In genomic region chr12:2422591-2422990, GRCh38 we compare ENCODE assay signal across 23 cellular contexts.
"Had no signal": no experiment of that assay in that cellular context is flagged by ENCODE, and none has a peak within 500 bp of the region (broad histone marks: within the 10 kb centered on the region; RNA-seq: fewer than 3 reads in every experiment).

No MANE protein-coding gene starts in this region.

- H3K27me3 ChIP-seq: stomach, testis had no signal

- H3K4me1 Mint-ChIP-seq: activated CD4-positive, alpha-beta memory T cell treated with anti-CD3 and anti-CD28 coated beads, Interleukin-2, amount 10 ng/mL, durations not matched to agents 7 days and 5 days; activated CD4-positive, alpha-beta T cell treated with anti-CD3 and anti-CD28 coated beads, Interleukin-2, amount 10 ng/mL, durations not matched to agents 24 days and 14 days; activated naive CD8-positive, alpha-beta T cell treated with anti-CD3 and anti-CD28 coated beads, Interleukin-2, amount 50 U/mL, for 24 hours; brain; memory B cell; naive B cell; neural crest cell; stimulated activated memory B cell treated with anti-CD40 and anti-IgM and Interleukin-4, amounts not matched to agents 10 μg/mL and 1 μg/mL and 100 μg/mL, for 72 hours had no signal

- H3K27ac Mint-ChIP-seq: activated CD4-positive, alpha-beta memory T cell treated with anti-CD3 and anti-CD28 coated beads, Interleukin-2, amount 10 ng/mL, durations not matched to agents 7 days and 5 days; activated CD4-positive, alpha-beta T cell treated with anti-CD3 and anti-CD28 coated beads, Interleukin-2, amount 10 ng/mL, durations not matched to agents 24 days and 14 days; activated naive CD8-positive, alpha-beta T cell treated with anti-CD3 and anti-CD28 coated beads, Interleukin-2, amount 50 U/mL, for 24 hours; activated T-cell treated with anti-CD3 and anti-CD28 coated beads, Interleukin-2, amount 50 U/mL, for 72 hours; brain; dendritic cell treated with granulocyte-macrophage colony-stimulating factor and Interleukin-4, amounts not matched to agents 40 ng/mL and 50 ng/mL, for 4 days; memory B cell; naive B cell; progenitor cell of endocrine pancreas; stimulated activated memory B cell treated with anti-CD40 and anti-IgM and Interleukin-4, amounts not matched to agents 10 μg/mL and 1 μg/mL and 100 μg/mL, for 72 hours; type B pancreatic cell had no signal

- H3K4me1 ChIP-seq: stomach, testis had no signal

- H3K27ac ChIP-seq: SK-N-MC, stomach, testis had no signal

- H3K9me3 Mint-ChIP-seq: activated CD4-positive, alpha-beta memory T cell treated with anti-CD3 and anti-CD28 coated beads, Interleukin-2, amount 10 ng/mL, durations not matched to agents 7 days and 5 days; activated naive CD8-positive, alpha-beta T cell treated with anti-CD3 and anti-CD28 coated beads, Interleukin-2, amount 50 U/mL, for 24 hours; neural crest cell had no signal

- H3K36me3 ChIP-seq: stomach had no signal

- ATAC-seq: activated CD4-positive, CD25-positive, alpha-beta regulatory T cell treated with anti-CD3 and anti-CD28 coated beads, Interleukin-2, amount 50 U/mL, for 24 hours; activated naive CD8-positive, alpha-beta T cell treated with anti-CD3 and anti-CD28 coated beads, Interleukin-2, amount 50 U/mL, for 24 hours; activated T-cell treated with anti-CD3 and anti-CD28 coated beads, Interleukin-2, amount 50 U/mL, for 72 hours; mucosa of descending colon; stimulated activated memory B cell treated with anti-CD40 and anti-IgM and Interleukin-4, amounts not matched to agents 10 μg/mL and 1 μg/mL and 100 μg/mL, for 72 hours had no signal

- H3K4me3 Mint-ChIP-seq: activated CD4-positive, alpha-beta memory T cell treated with anti-CD3 and anti-CD28 coated beads, Interleukin-2, amount 10 ng/mL, durations not matched to agents 7 days and 5 days; activated CD4-positive, alpha-beta T cell treated with anti-CD3 and anti-CD28 coated beads, Interleukin-2, amount 10 ng/mL, durations not matched to agents 24 days and 14 days; activated naive CD8-positive, alpha-beta T cell treated with anti-CD3 and anti-CD28 coated beads, Interleukin-2, amount 50 U/mL, for 24 hours; activated T-cell treated with anti-CD3 and anti-CD28 coated beads, Interleukin-2, amount 50 U/mL, for 72 hours; brain; dendritic cell treated with granulocyte-macrophage colony-stimulating factor and Interleukin-4, amounts not matched to agents 40 ng/mL and 50 ng/mL, for 4 days; memory B cell; naive B cell; neural crest cell; stimulated activated memory B cell treated with anti-CD40 and anti-IgM and Interleukin-4, amounts not matched to agents 10 μg/mL and 1 μg/mL and 100 μg/mL, for 72 hours; type B pancreatic cell had no signal

- H3K27me3 Mint-ChIP-seq: activated naive CD8-positive, alpha-beta T cell treated with anti-CD3 and anti-CD28 coated beads, Interleukin-2, amount 50 U/mL, for 24 hours had no signal

- H3K9me3 ChIP-seq: testis had no signal

- H3K36me3 Mint-ChIP-seq: memory B cell; naive B cell; stimulated activated memory B cell treated with anti-CD40 and anti-IgM and Interleukin-4, amounts not matched to agents 10 μg/mL and 1 μg/mL and 100 μg/mL, for 72 hours had no signal

- H3K4me3 ChIP-seq: mucosa of descending colon, SK-N-MC, stomach, testis had no signal

- DNase-seq: activated CD4-positive, alpha-beta memory T cell treated with anti-CD3 and anti-CD28 coated beads, Interleukin-2, amount 10 ng/mL, durations not matched to agents 7 days and 5 days; activated CD4-positive, alpha-beta T cell treated with anti-CD3 and anti-CD28 coated beads, Interleukin-2, amount 10 ng/mL, durations not matched to agents 24 days and 14 days; activated gamma-delta T cell; activated naive CD4-positive, alpha-beta T cell treated with anti-CD3 and anti-CD28 coated beads, Interleukin-2, amount 50 U/mL, for 16 hours; activated naive CD8-positive, alpha-beta T cell treated with anti-CD3 and anti-CD28 coated beads, Interleukin-2, amount 50 U/mL, for 24 hours; activated T-cell treated with anti-CD3 and anti-CD28 coated beads, Interleukin-2, amount 50 U/mL, for 72 hours; caudate nucleus; effector CD8-positive, alpha-beta T cell; erythroblast; foreskin fibroblast; mucosa of descending colon; naive B cell; stomach; testis had no signal
